Comparison of ENCODE assay signal across 1 cellular context in genomic region chr19:42301646-42302204, GRCh38.
TF ChIP-seq lines count a peak whose summit lies in the region.

TSS of gene PRR19 (plus strand) at chr19:42302132. CDS start at chr19:42309585, 7,453 bp downstream.

TF ChIP-seq in HepG2, 621 proteins besides CTCF, POLR2A, EP300 and RAD21 (continues in another document):
- TF ChIP-seq THAP7 (CRISPR knock-in tag; IDR thresholded peaks at IDR 0.05) (peak; percentile 40; the same call in 1 of the 2 replicates), ZBTB14 (CRISPR knock-in tag; IDR thresholded peaks at IDR 0.05) (no peak; the same call in 1 of the 2 replicates), ZNF382 (CRISPR knock-in tag; IDR thresholded peaks at IDR 0.05; ENCODE audit: borderline replicate concordance) (no peak), CREBL2 (CRISPR knock-in tag; IDR thresholded peaks at IDR 0.05; ENCODE audit: borderline replicate concordance) (0 out of 2 replicates have a peak, but pooled peaks have one; percentile 3), JUND (CRISPR knock-in tag; IDR thresholded peaks at IDR 0.05) (no peak), ZBTB40 (IDR thresholded peaks at IDR 0.05) (no peak), ZBTB40 (CRISPR knock-in tag; IDR thresholded peaks at IDR 0.05) (no peak), ZNF563 (CRISPR knock-in tag; IDR thresholded peaks at IDR 0.05) (peak; percentile 89), GFI1 (CRISPR knock-in tag; IDR thresholded peaks at IDR 0.05; ENCODE audit: borderline replicate concordance) (no peak), ZNF354B (CRISPR knock-in tag; IDR thresholded peaks at IDR 0.05) (no peak), ZNF136 (CRISPR knock-in tag; IDR thresholded peaks at IDR 0.05; ENCODE audit: low read depth) (no peak), DZIP1 (CRISPR knock-in tag; IDR thresholded peaks at IDR 0.05) (0 out of 2 replicates have a peak, but pooled peaks have one; percentile 17), SNAPC4 (CRISPR knock-in tag; IDR thresholded peaks at IDR 0.05) (no peak), ZNF430 (CRISPR knock-in tag; IDR thresholded peaks at IDR 0.05) (0 out of 2 replicates have a peak, but pooled peaks have one; percentile 7), ZNF710 (CRISPR knock-in tag; IDR thresholded peaks at IDR 0.05; ENCODE audit: borderline replicate concordance) (no peak), ZSCAN21 (CRISPR knock-in tag; IDR thresholded peaks at IDR 0.05; ENCODE audit: borderline replicate concordance) (no peak), TFDP2 (CRISPR knock-in tag; IDR thresholded peaks at IDR 0.05) (no peak), KLF16 (CRISPR knock-in tag; IDR thresholded peaks at IDR 0.05) (no peak), NFIC (IDR thresholded peaks at IDR 0.05; ENCODE audit: low read length) (no peak), ZNF788 (CRISPR knock-in tag; IDR thresholded peaks at IDR 0.05; ENCODE audit: borderline replicate concordance) (no peak), ZFY (CRISPR knock-in tag; IDR thresholded peaks at IDR 0.05) (no peak), BRCA1 (CRISPR knock-in tag; IDR thresholded peaks at IDR 0.05) (no peak), GMEB1 (CRISPR knock-in tag; IDR thresholded peaks at IDR 0.05; ENCODE audit: borderline replicate concordance) (no peak), HNRNPH1 (optimal IDR thresholded peaks at IDR 0.05; ENCODE audit: low read depth, low read length) (no peak), ZBTB7B (CRISPR knock-in tag; IDR thresholded peaks at IDR 0.05) (no peak), AGO2 (optimal IDR thresholded peaks at IDR 0.05; ENCODE audit: low read depth, low read length) (no peak), HNRNPL (IDR thresholded peaks at IDR 0.05; ENCODE audit: low read depth, low read length) (no peak), SMARCC2 (IDR thresholded peaks at IDR 0.05) (no peak)
